ENCODE assay signal across 11 cellular contexts in the genomic region with DNA sequence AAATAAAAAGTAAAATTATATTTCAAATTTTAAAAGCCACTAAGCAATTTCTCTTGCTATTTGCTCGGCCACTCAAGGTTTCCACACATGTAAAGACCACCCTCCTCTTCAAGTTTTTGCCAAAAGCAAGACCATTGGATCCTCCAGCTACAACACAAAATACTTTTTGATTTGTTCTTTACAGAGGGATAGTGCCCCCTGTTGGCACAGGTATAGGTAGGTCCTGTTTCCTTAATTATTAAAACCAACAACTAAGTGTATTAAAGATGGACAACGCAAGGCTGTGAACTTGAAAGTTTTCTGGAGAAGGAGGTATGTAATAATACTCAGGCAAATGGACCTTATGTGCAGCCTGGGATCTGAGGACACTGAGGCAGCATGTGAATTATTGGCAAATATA. TPM values are rescaled to one million over a fixed set of nuclear protein-coding genes. Genes with fewer than 3 reads are reported as not detected.
DNase-seq lines count a peak whose midpoint lies in the region; ATAC-seq, FAIRE-seq and TF ChIP-seq lines count a peak whose summit lies in the region.
"Had no signal": no experiment of that assay in that cellular context is flagged by ENCODE, and none has a peak within 500 bp of the region (broad histone marks: within the 10 kb centered on the region; RNA-seq: fewer than 3 reads in every experiment).

No MANE protein-coding gene starts in this region.

- H3K27ac ChIP-seq in CD4-positive, alpha-beta T cell (ENCODE audit: low read depth, low read length) = no peak overlapping the region
- no peak overlapping the region for H3K27ac ChIP-seq in GM23338 (ENCODE audit: low read depth)
- no peak overlapping the region for H3K27ac ChIP-seq in WERI-Rb-1
- H3K27ac ChIP-seq in kidney (ENCODE audit: low read depth in 2 of 2, low read length in 2 of 2) = no peak overlapping the region

- no peaks in the 10 kb centered on the region for H3K27me3 Mint-ChIP-seq in CD4-positive, alpha-beta T cell
- H3K27me3 Mint-ChIP-seq in GM23338 (ENCODE audit: insufficient read depth, low read depth, poor library complexity) = peaks cover 2% of the 10 kb centered on the region
- H3K27me3 Mint-ChIP-seq: stimulated activated naive CD8-positive, alpha-beta T cell treated with anti-CD3 and anti-CD28 coated beads, Interleukin-15, Interleukin-2, amounts not matched to agents 100 ng/mL and 50 ng/mL, for 24 hours had no signal

- peaks cover 21% of the 10 kb centered on the region; the same call in 1 of the 2 replicates for H3K36me3 ChIP-seq in GM23338 (ENCODE audit: insufficient read depth)
- peaks cover 65% of the 10 kb centered on the region for H3K36me3 ChIP-seq in WERI-Rb-1
- H3K36me3 ChIP-seq in kidney (ENCODE audit: control insufficient read depth in 1 of 2, insufficient read depth in 2 of 2, low read length in 2 of 2) = peaks cover 25 to 40% of the 10 kb centered on the region in 2 donors

- CTCF ChIA-PET in CD4-positive, alpha-beta T cell (lab: Charles Lee) = interaction anchor here (0.6 kb wide), 1 partner anchor 24 kb away, joined by 3 read pairs; the partner anchor contains the start of genes ATP6V1D and EIF2S1

- peak overlapping the region; percentile 10 for H3K27ac Mint-ChIP-seq in CD4-positive, alpha-beta T cell
- H3K27ac Mint-ChIP-seq in GM23338 = no peak overlapping the region
- H3K27ac Mint-ChIP-seq: stimulated activated naive CD8-positive, alpha-beta T cell treated with anti-CD3 and anti-CD28 coated beads, Interleukin-15, Interleukin-2, amounts not matched to agents 100 ng/mL and 50 ng/mL, for 24 hours had no signal

- H3K36me3 Mint-ChIP-seq in CD4-positive, alpha-beta T cell (ENCODE audit: low read depth) = peaks cover 92% of the 10 kb centered on the region
- peaks cover 58% of the 10 kb centered on the region for H3K36me3 Mint-ChIP-seq in GM23338 (ENCODE audit: low read depth)

- FAIRE-seq in kidney (lab: Jason Lieb, UNC) = no peak

- POLR2A ChIA-PET in CD4-positive, alpha-beta T cell (lab: Charles Lee) = no interaction called here

- no peak overlapping the region for H2AFZ ChIP-seq in GM23338

- H3K4me1 ChIP-seq in GM23338 (ENCODE audit: insufficient read depth) = no peaks in the 10 kb centered on the region
- no peaks in the 10 kb centered on the region for H3K4me1 ChIP-seq in kidney (ENCODE audit: control insufficient read depth in 1 of 2, insufficient read depth in 1 of 2, low read depth in 1 of 2, low read length in 2 of 2)

- no peak for DNase-seq in CD4-positive, alpha-beta T cell
- DNase-seq in GM23338 (ENCODE audit: low spot score) = peak; percentile 80
- peak; percentile 20 for DNase-seq in WERI-Rb-1
- DNase-seq in kidney = no peak
- DNase-seq in stimulated activated CD4-positive, alpha-beta T cell treated with anti-CD3 and anti-CD28 coated beads, Interleukin-12 subunit alpha, Interleukin-12 subunit beta, amount 100 ng/mL, for 4 hours = no peak
- DNase-seq in NCI-H345 treated with DMSO at 0.1 percent for 48 hours (lab: John Stamatoyannopoulos, UW; ENCODE audit: unreplicated experiment) = no peak
- DNase-seq in activated T-cell treated with anti-CD3 and anti-CD28 coated beads for 4 hours = no peak
- DNase-seq: activated CD4-positive, CD25-positive, alpha-beta regulatory T cell; effector CD8-positive, alpha-beta T cell had no signal

- ATAC-seq in CD4-positive, alpha-beta T cell (ENCODE audit: poor library complexity) = no peak
- ATAC-seq in GM23338 = no peak
- ATAC-seq in HG03354 (IDR thresholded peaks at IDR 0.05; ENCODE audit: poor library complexity, severe bottlenecking, unreplicated experiment) = no peak

- no peak overlapping the region for H3K9ac ChIP-seq in kidney (ENCODE audit: low read length in 2 of 2)

- H3K27me3 ChIP-seq in CD4-positive, alpha-beta T cell (ENCODE audit: control insufficient read depth, insufficient read depth, low read length) = no peaks in the 10 kb centered on the region
- H3K27me3 ChIP-seq in GM23338 (ENCODE audit: insufficient read depth) = no peaks in the 10 kb centered on the region
- H3K27me3 ChIP-seq in WERI-Rb-1 (ENCODE audit: insufficient read depth, low read depth, severe bottlenecking) = no peaks in the 10 kb centered on the region

- H3K9me2 ChIP-seq in GM23338 (ENCODE audit: insufficient read depth) = no peaks in the 10 kb centered on the region

- H4K20me1 ChIP-seq in GM23338 (replicated peaks; ENCODE audit: insufficient read depth) = no peaks in the 10 kb centered on the region; the same call in 1 of the 2 replicates

- intact Hi-C loops in CD4-positive, alpha-beta T cell (cut with DNase I, micrococcal nuclease) = loop anchor here in 1 of 2 experiments (5.0 kb wide), 2 partner anchors 168 to 978 kb away; no protein-coding TSS in a partner anchor
- intact Hi-C loops in kidney (cut with DNase I) = no loop called here

- peak; percentile 41 for TF ChIP-seq CTCF in CD4-positive, alpha-beta T cell (IDR thresholded peaks at IDR 0.05)
- TF ChIP-seq CTCF in GM23338 (conservative IDR thresholded peaks at IDR 0.05; ENCODE audit: low read depth in 2 of 2) (peak; percentile 64 to 87), WERI-Rb-1 (IDR thresholded peaks at IDR 0.05; ENCODE audit: low read depth, low read length) (peak; percentile 37; the same call in 1 of the 2 replicates), kidney (IDR thresholded peaks at IDR 0.05; ENCODE audit: borderline replicate concordance, extremely low read depth, insufficient read depth) (peak; percentile 22)

- H3K4me1 Mint-ChIP-seq in CD4-positive, alpha-beta T cell (ENCODE audit: low read depth) = no peaks in the 10 kb centered on the region
- no peaks in the 10 kb centered on the region for H3K4me1 Mint-ChIP-seq in GM23338

- no peaks in the 10 kb centered on the region for H3K9me3 Mint-ChIP-seq in CD4-positive, alpha-beta T cell
- H3K9me3 Mint-ChIP-seq in GM23338 = peaks cover 6% of the 10 kb centered on the region; the same call in 2 of the 3 replicates
- H3K9me3 Mint-ChIP-seq: stimulated activated naive CD8-positive, alpha-beta T cell treated with anti-CD3 and anti-CD28 coated beads, Interleukin-15, Interleukin-2, amounts not matched to agents 100 ng/mL and 50 ng/mL, for 24 hours had no signal

- no peak overlapping the region for H3K4me2 ChIP-seq in GM23338

- no peaks in the 10 kb centered on the region for H3K9me3 ChIP-seq in CD4-positive, alpha-beta T cell (ENCODE audit: control insufficient read depth, low read length)
- H3K9me3 ChIP-seq in WERI-Rb-1 (ENCODE audit: severe bottlenecking) (no peaks in the 10 kb centered on the region), kidney (ENCODE audit: control insufficient read depth in 1 of 2, low read length in 2 of 2) (no peaks in the 10 kb centered on the region)

- H3K4me3 ChIP-seq in GM23338 (no peak overlapping the region), WERI-Rb-1 (ENCODE audit: low read depth, low read length) (no peak overlapping the region), kidney (ENCODE audit: low read length in 2 of 2) (no peak overlapping the region)

- no peaks in the 10 kb centered on the region for H3K79me2 ChIP-seq in GM23338 (replicated peaks; ENCODE audit: insufficient read depth)

- H3K4me3 Mint-ChIP-seq in CD4-positive, alpha-beta T cell = no peak overlapping the region
- H3K4me3 Mint-ChIP-seq in GM23338 = no peak overlapping the region
- H3K4me3 Mint-ChIP-seq: stimulated activated naive CD8-positive, alpha-beta T cell treated with anti-CD3 and anti-CD28 coated beads, Interleukin-15, Interleukin-2, amounts not matched to agents 100 ng/mL and 50 ng/mL, for 24 hours had no signal

- no peaks in the 10 kb centered on the region for H3F3A ChIP-seq in GM23338 (replicated peaks; ENCODE audit: low read depth)

RNA-seq across cellular contexts. Expression of gene ATP6V1D, which starts 23.8 kb away (rescaled TPM):
- total RNA-seq in CD4-positive, alpha-beta T cell = 10 to 100 TPM; 25.2 to 36.2 TPM
- 61.5 and 74.2 TPM in 2 replicates for total RNA-seq in GM23338 (2014; rRNA removed; shearing (Covaris generic))
- polyA plus RNA-seq in GM23338 (2016; fragmentation: Nextera tagmentation; extraction: Ambion mirVana) (87.8 and 105 TPM in 2 replicates), kidney (ENCODE audit: insufficient read depth, low read depth, low replicate concordance) (200 TPM)
- total RNA-seq in kidney = 91.5 TPM

RNA-seq across cellular contexts. Expression of gene EIF2S1, which starts 24.3 kb away (rescaled TPM):
- total RNA-seq in CD4-positive, alpha-beta T cell = 10 to 100 TPM; 23.1 to 28.8 TPM
- 123 and 170 TPM in 2 replicates for total RNA-seq in GM23338 (2014; rRNA removed; shearing (Covaris generic))
- polyA plus RNA-seq in GM23338 (2016; fragmentation: Nextera tagmentation; extraction: Ambion mirVana) (63.7 and 121 TPM in 2 replicates), kidney (ENCODE audit: insufficient read depth, low read depth, low replicate concordance) (52.8 TPM)
- 78.2 TPM for total RNA-seq in kidney

Comparison
In these comparisons a context has a peak if more than half of its experiments do, and no peak if none do; other contexts are left out.
1. DNase-seq: peak in GM23338 (single experiment) and WERI-Rb-1 (single experiment); none in CD4-positive, alpha-beta T cell (0 of 10), kidney (single experiment), stimulated activated CD4-positive, alpha-beta T cell treated with anti-CD3 and anti-CD28 coated beads, Interleukin-12 subunit alpha, Interleukin-12 subunit beta, amount 100 ng/mL, for 4 hours (single experiment), NCI-H345 treated with DMSO at 0.1 percent for 48 hours (single experiment) and activated T-cell treated with anti-CD3 and anti-CD28 coated beads for 4 hours (single experiment).
2. CTCF ChIP-seq: peak in every context shown above with its lines; median percentile 76 in GM23338; 41 in CD4-positive, alpha-beta T cell; 37 in WERI-Rb-1; 22 in kidney.